ENCODE assay signal across 23 cellular contexts in genomic region chr2:240399419-240400318, GRCh38. TPM values are rescaled to one million over a fixed set of nuclear protein-coding genes. Genes with fewer than 3 reads are reported as not detected.
DNase-seq lines count a peak whose midpoint lies in the region; ATAC-seq and TF ChIP-seq lines count a peak whose summit lies in the region.
"Had no signal": no experiment of that assay in that cellular context is flagged by ENCODE, and none has a peak within 500 bp of the region (broad histone marks: within the 10 kb centered on the region; RNA-seq: fewer than 3 reads in every experiment).

No MANE protein-coding gene starts in this region.

- no peaks in the 10 kb centered on the region for H3K9me2 ChIP-seq in PC-3 (replicated peaks; ENCODE audit: low read length)

- CTCF ChIA-PET in PC-3 (lab: Charles Lee) = no interaction called here

- H4K20me1 ChIP-seq in osteoblast (ENCODE audit: insufficient read depth, low read length) (no peaks in the 10 kb centered on the region), PC-3 (ENCODE audit: low read length) (no peaks in the 10 kb centered on the region)

- no peaks in the 10 kb centered on the region for H3K36me3 Mint-ChIP-seq in endothelial cell (ENCODE audit: low read depth, unreplicated experiment)
- H3K36me3 Mint-ChIP-seq: activated naive CD8-positive, alpha-beta T cell treated with anti-CD3 and anti-CD28 coated beads, Interleukin-2, amount 10 ng/mL, durations not matched to agents 7 days and 5 days had no signal

- intact Hi-C loops in left cardiac atrium (cut with DNase I) = no loop called here
- intact Hi-C loops in right cardiac atrium (cut with DNase I) = no loop called here
- intact Hi-C loops in PC-3 (cut with micrococcal nuclease) = no loop called here

- H3K9me3 Mint-ChIP-seq in endothelial cell (ENCODE audit: unreplicated experiment) = no peaks in the 10 kb centered on the region
- H3K9me3 Mint-ChIP-seq: activated naive CD8-positive, alpha-beta T cell treated with anti-CD3 and anti-CD28 coated beads, Interleukin-2, amount 10 ng/mL, durations not matched to agents 7 days and 5 days; activated T-helper 2 cell treated with anti-CD3 and anti-CD28 coated beads, Interferon-gamma antibody, Interleukin-2, Interleukin-4, amounts not matched to agents 10 μg/mL and 5 μg/mL and 100 μg/mL, durations not matched to agents 14 hours and 24 hours and 36 hours had no signal

- no peak for TF ChIP-seq CTCF in endothelial cell (IDR thresholded peaks at IDR 0.05; ENCODE audit: unreplicated experiment)
- no peak for TF ChIP-seq CTCF in osteoblast (IDR thresholded peaks at IDR 0.05; ENCODE audit: extremely low read depth, low read depth, low read length)
- TF ChIP-seq CTCF in PC-3 (conservative IDR thresholded peaks at IDR 0.05; ENCODE audit: low read depth, low read length) = no peak

- H3K4me2 ChIP-seq in osteoblast (ENCODE audit: insufficient read depth, low read length) (no peak overlapping the region), PC-3 (ENCODE audit: low read length) (no peak overlapping the region)
- H3K4me2 ChIP-seq: KMS-11 had no signal

- H3K27me3 ChIP-seq in right cardiac atrium (ENCODE audit: control insufficient read depth, insufficient read depth) = no peaks in the 10 kb centered on the region
- no peaks in the 10 kb centered on the region for H3K27me3 ChIP-seq in osteoblast (ENCODE audit: insufficient read depth, low read length)
- no peaks in the 10 kb centered on the region for H3K27me3 ChIP-seq in PC-3 (ENCODE audit: low read length)
- H3K27me3 ChIP-seq: dorsolateral prefrontal cortex, heart left ventricle, Peyer's patch, SJSA1 had no signal

- H3K9me3 ChIP-seq in right cardiac atrium (ENCODE audit: control insufficient read depth, low read length) (no peaks in the 10 kb centered on the region), osteoblast (ENCODE audit: low read depth, low read length) (no peaks in the 10 kb centered on the region), PC-3 (ENCODE audit: low read length) (no peaks in the 10 kb centered on the region)
- H3K9me3 ChIP-seq: heart left ventricle, Peyer's patch, psoas muscle, SJSA1 had no signal

- no peaks in the 10 kb centered on the region for H3K4me1 ChIP-seq in right cardiac atrium (ENCODE audit: control insufficient read depth, insufficient read depth, low read length)
- H3K4me1 ChIP-seq in osteoblast (ENCODE audit: insufficient read depth, low read length) = no peaks in the 10 kb centered on the region
- no peaks in the 10 kb centered on the region for H3K4me1 ChIP-seq in PC-3 (ENCODE audit: insufficient read depth, low read length)
- H3K4me1 ChIP-seq: heart left ventricle, Peyer's patch, psoas muscle, SJSA1 had no signal

- H3K79me2 ChIP-seq in osteoblast (ENCODE audit: insufficient read depth, low read length) = no peaks in the 10 kb centered on the region
- no peaks in the 10 kb centered on the region for H3K79me2 ChIP-seq in PC-3 (ENCODE audit: low read length)

- H3K4me3 ChIP-seq in right cardiac atrium (ENCODE audit: low read length) = no peak overlapping the region
- no peak overlapping the region for H3K4me3 ChIP-seq in osteoblast (ENCODE audit: insufficient read depth, low read length)
- no peak overlapping the region for H3K4me3 ChIP-seq in PC-3 (ENCODE audit: low read length)
- H3K4me3 ChIP-seq: dorsolateral prefrontal cortex, heart left ventricle, Peyer's patch, psoas muscle, SJSA1 had no signal

- H3K27ac ChIP-seq in right cardiac atrium (ENCODE audit: low read length) (no peak overlapping the region), osteoblast (ENCODE audit: low read depth, low read length) (no peak overlapping the region), PC-3 (ENCODE audit: low read length) (no peak overlapping the region)
- H3K27ac ChIP-seq: C4-2B, epithelial cell of prostate, heart left ventricle, KMS-11, psoas muscle, SJSA1 had no signal

- peaks cover 2% of the 10 kb centered on the region for H3K27me3 Mint-ChIP-seq in endothelial cell (ENCODE audit: unreplicated experiment)

- no peak overlapping the region for H3K4me3 Mint-ChIP-seq in endothelial cell (ENCODE audit: unreplicated experiment)
- H3K4me3 Mint-ChIP-seq: activated naive CD8-positive, alpha-beta T cell treated with anti-CD3 and anti-CD28 coated beads, Interleukin-2, amount 10 ng/mL, durations not matched to agents 7 days and 5 days had no signal

- no peaks in the 10 kb centered on the region for H3F3A ChIP-seq in PC-3 (ENCODE audit: low read length, unreplicated experiment)

- BruUV-seq in PC-3 (replicated peaks; lab: Mats Ljungman, UMichigan) = no TSS peak

- no peak overlapping the region for H3K27ac Mint-ChIP-seq in endothelial cell (ENCODE audit: unreplicated experiment)
- H3K27ac Mint-ChIP-seq: activated naive CD8-positive, alpha-beta T cell treated with anti-CD3 and anti-CD28 coated beads, Interleukin-2, amount 10 ng/mL, durations not matched to agents 7 days and 5 days; activated T-helper 2 cell treated with anti-CD3 and anti-CD28 coated beads, Interferon-gamma antibody, Interleukin-2, Interleukin-4, amounts not matched to agents 10 μg/mL and 5 μg/mL and 100 μg/mL, durations not matched to agents 14 hours and 24 hours and 36 hours had no signal

- peak; percentile 10 for DNase-seq in left cardiac atrium
- no peak for DNase-seq in right cardiac atrium
- peak; percentile 3 for DNase-seq in endothelial cell (ENCODE audit: low spot score)
- peak; percentile 50 for DNase-seq in osteoblast (ENCODE audit: insufficient read length, low spot score, missing footprints)
- no peak for DNase-seq in SK-N-DZ (ENCODE audit: low spot score)
- DNase-seq in T-helper 1 cell = no peak
- no peak for DNase-seq in PC-3
- DNase-seq: activated CD4-positive, alpha-beta T cell treated with anti-CD3 and anti-CD28 coated beads for 48 hours; activated naive CD8-positive, alpha-beta T cell treated with anti-CD3 and anti-CD28 coated beads, Interleukin-2, amount 10 ng/mL, durations not matched to agents 7 days and 5 days; central memory CD4-positive, alpha-beta T cell; NCI-H146; NCI-H2171; NCI-H524; stimulated activated CD4-positive, alpha-beta T cell treated with anti-CD3 and anti-CD28 coated beads, Interleukin-1b, Interleukin-23, amount 100 ng/mL, for 48 hours had no signal

- ATAC-seq in left cardiac atrium (no peak), right cardiac atrium (no peak), PC-3 (no peak)
- ATAC-seq: psoas muscle had no signal

- POLR2A ChIA-PET in PC-3 (lab: Charles Lee; ENCODE audit: unreplicated experiment) = no interaction called here

- no peaks in the 10 kb centered on the region for H3K4me1 Mint-ChIP-seq in endothelial cell (ENCODE audit: unreplicated experiment)
- H3K4me1 Mint-ChIP-seq: activated naive CD8-positive, alpha-beta T cell treated with anti-CD3 and anti-CD28 coated beads, Interleukin-2, amount 10 ng/mL, durations not matched to agents 7 days and 5 days had no signal

- no peak overlapping the region for H3K9ac ChIP-seq in PC-3 (ENCODE audit: low read length)
- H3K9ac ChIP-seq: KMS-11 had no signal

- H2AFZ ChIP-seq in osteoblast (ENCODE audit: low read length) (no peak overlapping the region), PC-3 (ENCODE audit: low read length) (no peak overlapping the region)

- 87% methylated on average over 14 of the region's 14 CpGs for WGBS in right cardiac atrium

- H3K36me3 ChIP-seq in osteoblast (ENCODE audit: insufficient read depth, low read length) (no peaks in the 10 kb centered on the region), PC-3 (ENCODE audit: low read depth, low read length) (no peaks in the 10 kb centered on the region)
- H3K36me3 ChIP-seq: heart left ventricle, Peyer's patch, SJSA1 had no signal

RNA-seq across cellular contexts. Expression of gene GPC1, which starts 35.8 kb away (rescaled TPM):
- total RNA-seq in left cardiac atrium (10 to 100 TPM; 74.6 to 78.4 TPM), right cardiac atrium (100 to 1,000 TPM in 2 of 4 donors, 10 to 100 TPM in 2; 75.8 to 107 (median 94.8) TPM), endothelial cell (ENCODE audit: unreplicated experiment) (4.5 TPM), osteoblast (44.8 and 54.3 TPM in 2 replicates), PC-3 (2014; rRNA removed) (37.1 and 56.7 TPM in 2 replicates)
- 118 TPM for polyA plus RNA-seq in right cardiac atrium
- 32.6 and 50.2 TPM in 2 replicates for polyA plus RNA-seq in SK-N-DZ (2014; cell fraction: cytosol; rRNA removed)
- polyA plus RNA-seq in SK-N-DZ (2014; cell fraction: nucleus; rRNA removed) = 75.2 and 80.4 TPM in 2 replicates

Comparison
In these comparisons a context has a peak if more than half of its experiments do, and no peak if none do; other contexts are left out.
1. DNase-seq: peak in left cardiac atrium (single experiment), endothelial cell (single experiment) and osteoblast (single experiment); none in right cardiac atrium (0 of 3), SK-N-DZ (single experiment), T-helper 1 cell (0 of 5) and PC-3 (single experiment).